Comparison of ENCODE assay signal across 12 cellular contexts in the genomic region with DNA sequence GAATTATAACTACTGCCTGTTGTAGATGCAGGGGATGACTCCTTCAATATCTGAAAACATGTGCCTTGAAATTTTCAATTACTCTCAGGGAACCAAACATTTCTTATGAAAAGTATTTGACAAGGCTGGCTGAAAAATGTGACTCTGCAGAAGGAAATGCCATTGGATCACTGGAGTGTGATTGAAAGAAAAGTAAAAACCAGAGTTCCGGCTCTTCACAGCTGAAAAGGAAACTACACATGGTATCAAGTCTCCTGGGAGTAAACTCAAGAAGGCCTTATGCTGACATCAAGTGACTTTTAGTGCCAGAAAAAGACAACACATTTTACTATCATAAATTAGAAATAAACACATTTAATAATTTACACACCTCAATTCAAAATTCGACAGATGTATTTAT.
DNase-seq lines count a peak whose midpoint lies in the region; ATAC-seq and TF ChIP-seq lines count a peak whose summit lies in the region.
"Had no signal": no experiment of that assay in that cellular context is flagged by ENCODE, and none has a peak within 500 bp of the region (broad histone marks: within the 10 kb centered on the region; RNA-seq: fewer than 3 reads in every experiment).

No MANE protein-coding gene starts in this region.

- peaks cover 44% of the 10 kb centered on the region for H3K9me3 ChIP-seq in BLaER1

- peaks cover 36% of the 10 kb centered on the region for H3K4me1 ChIP-seq in BLaER1
- H3K4me1 ChIP-seq: neural progenitor cell had no signal

- H3K27me3 ChIP-seq in BLaER1: no peaks in the 10 kb centered on the region
- H3K27me3 ChIP-seq: neural progenitor cell had no signal

- no peaks in the 10 kb centered on the region for H3K36me3 Mint-ChIP-seq in effector memory CD8-positive, alpha-beta T cell (ENCODE audit: insufficient read depth)
- H3K36me3 Mint-ChIP-seq: neural progenitor cell had no signal

- H3K4me3 ChIP-seq in BLaER1: no peak overlapping the region
- H3K4me3 ChIP-seq: neural progenitor cell had no signal

- peak overlapping the region; percentile 86 for H3K27ac ChIP-seq in BLaER1
- H3K27ac ChIP-seq: neural progenitor cell had no signal

- in situ Hi-C loops in GM13977 (cut with MboI; ENCODE audit: low pct_unique_long_range_greater_than_20kb, low sequenced_read_pairs, unreplicated experiment): no loop called here

- H4K20me1 ChIP-seq in BLaER1: no peaks in the 10 kb centered on the region

- peak; percentile 97 for ATAC-seq in GM19372 (IDR thresholded peaks at IDR 0.05; ENCODE audit: low read depth, unreplicated experiment)
- peak; percentile 92 for ATAC-seq in HG03045 (IDR thresholded peaks at IDR 0.05; ENCODE audit: unreplicated experiment)
- ATAC-seq in effector memory CD8-positive, alpha-beta T cell (replicated peaks): no peak

- H3K4me3 Mint-ChIP-seq in effector memory CD8-positive, alpha-beta T cell: no peak overlapping the region
- H3K4me3 Mint-ChIP-seq: neural progenitor cell had no signal

- no peaks in the 10 kb centered on the region for H3K9me3 Mint-ChIP-seq in effector memory CD8-positive, alpha-beta T cell

- peak overlapping the region; percentile 41; the same call in 1 of the 2 replicates for H3K9ac ChIP-seq in BLaER1
- H3K9ac ChIP-seq: neural progenitor cell had no signal

- H3K4me1 Mint-ChIP-seq in effector memory CD8-positive, alpha-beta T cell (ENCODE audit: low read depth in 2 of 2): no peaks in the 10 kb centered on the region

- DNase-seq in NCI-H2171 treated with DMSO at 0.1 percent for 48 hours (lab: John Stamatoyannopoulos, UW) (peak; percentile 71), GDM1 (lab: John Stamatoyannopoulos, UW) (no peak), GM13977 (ENCODE audit: low spot score) (no peak), ureter (ENCODE audit: low spot score) (no peak)
- no peak for DNase-seq in effector memory CD8-positive, alpha-beta T cell
- DNase-seq: activated T-cell treated with anti-CD3 and anti-CD28 coated beads, Interleukin-2, amount 50 U/mL, for 48 hours; kidney; NCI-H146 had no signal

- no peaks in the 10 kb centered on the region for H3K36me3 ChIP-seq in BLaER1
- H3K36me3 ChIP-seq: neural progenitor cell had no signal

- no peak for TF ChIP-seq CTCF in GM13977 (IDR thresholded peaks at IDR 0.05; ENCODE audit: extremely low read depth, insufficient read depth, missing control alignments)

- H3K27ac Mint-ChIP-seq in effector memory CD8-positive, alpha-beta T cell: no peak overlapping the region
- H3K27ac Mint-ChIP-seq: neural progenitor cell had no signal

- H3K4me2 ChIP-seq in BLaER1: peak overlapping the region; percentile 69
- H3K4me2 ChIP-seq: neural progenitor cell had no signal

- H3K27me3 Mint-ChIP-seq in effector memory CD8-positive, alpha-beta T cell: no peaks in the 10 kb centered on the region
